ENCODE assay signal across 11 cellular contexts in genomic region chr6:79762370-79762769, GRCh38.
DNase-seq lines count a peak whose midpoint lies in the region; ATAC-seq, FAIRE-seq and TF ChIP-seq lines count a peak whose summit lies in the region.
"Had no signal": no experiment of that assay in that cellular context is flagged by ENCODE, and none has a peak within 500 bp of the region (broad histone marks: within the 10 kb centered on the region; RNA-seq: fewer than 3 reads in every experiment).

No MANE protein-coding gene starts in this region.

- DNase-seq in Caco-2 (peak in 1 of 2 experiments; percentile 7), HT1080 (ENCODE audit: low read depth) (peak; percentile 5), astrocyte of the hippocampus (ENCODE audit: low read depth, low spot score) (peak; percentile 9), HepG2 (ENCODE audit: low spot score) (no peak), AG08396 (ENCODE audit: low spot score) (no peak)
- DNase-seq in activated CD4-positive, alpha-beta T cell treated with anti-CD3 and anti-CD28 coated beads for 1 hour: no peak
- DNase-seq: activated CD4-positive, alpha-beta T cell treated with anti-CD3 and anti-CD28 coated beads, Interleukin-2, amount 50 U/mL, for 1 hour; Karpas-422 had no signal

- no peak for TF ChIP-seq RAD21 in HepG2 (CRISPR knock-in tag; IDR thresholded peaks at IDR 0.05)

- FAIRE-seq in HepG2 (lab: Jason Lieb, UNC): no peak
- FAIRE-seq: frontal cortex had no signal

- no peak for TF ChIP-seq POLR2A in HepG2 (IDR thresholded peaks at IDR 0.05; ENCODE audit: insufficient read depth in 1 of 2, low read depth in 2 of 2, low read length in 2 of 2)

- no peak overlapping the region for H2AFZ ChIP-seq in HepG2 (ENCODE audit: low read length)

- ATAC-seq in HepG2 (peak; percentile 57), GM21786 (IDR thresholded peaks at IDR 0.05; ENCODE audit: unreplicated experiment) (no peak), GM18858 (IDR thresholded peaks at IDR 0.05; ENCODE audit: unreplicated experiment) (no peak)

- H3K27ac ChIP-seq in HepG2 (ENCODE audit: extremely low read length, insufficient read depth, low read length): no peak overlapping the region

- no peak overlapping the region for H3K4me3 Mint-ChIP-seq in Caco-2 (ENCODE audit: unreplicated experiment)

- H3K4me3 ChIP-seq in Caco-2 (ENCODE audit: low read depth, low read length) (no peak overlapping the region), HepG2 (replicated peaks in 1 of 3; ENCODE audit: insufficient read depth in 1 of 3, low read depth in 2 of 3, low read length in 3 of 3) (no peak overlapping the region)

- in situ Hi-C loops in HepG2 (cut with HindIII; ENCODE audit: extremely low pct_ligation_motif_present, low pct_unique_long_range_greater_than_20kb): no loop called here

- H3K36me3 Mint-ChIP-seq in Caco-2 (ENCODE audit: insufficient read depth, unreplicated experiment): no peaks in the 10 kb centered on the region

- H3K36me3 ChIP-seq in Caco-2 (ENCODE audit: control insufficient read depth, insufficient read depth, low read length) (no peaks in the 10 kb centered on the region), HepG2 (replicated peaks in 1 of 2; ENCODE audit: control insufficient read depth in 1 of 2, insufficient read depth in 2 of 2, low read length in 2 of 2) (no peaks in the 10 kb centered on the region)

- H4K20me1 ChIP-seq in HepG2 (ENCODE audit: insufficient read depth, low read length): no peaks in the 10 kb centered on the region

- no peak overlapping the region for H3K4me2 ChIP-seq in HepG2 (ENCODE audit: low read depth, low read length)

- TF ChIP-seq EP300 in HepG2 (IDR thresholded peaks at IDR 0.05; ENCODE audit: low read depth in 2 of 2, low read length in 2 of 2) (no peak), HepG2 (CRISPR knock-in tag; IDR thresholded peaks at IDR 0.05; ENCODE audit: borderline replicate concordance) (no peak)

- H3K9me3 ChIP-seq in Caco-2 (peaks cover 6% of the 10 kb centered on the region; the same call in 1 of the 2 replicates), HepG2 (ENCODE audit: low read length) (no peaks in the 10 kb centered on the region)

- peak; percentile 25 to 49 for TF ChIP-seq CTCF in Caco-2 (IDR thresholded peaks at IDR 0.05; ENCODE audit: insufficient read depth in 1 of 2, low read depth in 1 of 2, low read length in 1 of 2, severe bottlenecking in 1 of 2, unreplicated experiment in 1 of 2)
- TF ChIP-seq CTCF in HepG2 (CRISPR knock-in tag; IDR thresholded peaks at IDR 0.05): peak; percentile 22; the same call in 1 of the 2 replicates

- POLR2A ChIA-PET in Caco-2 (lab: Charles Lee): no interaction called here
- POLR2A ChIA-PET in HepG2 (lab: Yijun Ruan, JAX): no interaction called here

- no peaks in the 10 kb centered on the region for H3K4me1 Mint-ChIP-seq in Caco-2 (ENCODE audit: low read depth, unreplicated experiment)

- 3% methylated on average over 3 of the region's 3 CpGs for WGBS in HepG2 (ENCODE audit: low lambda C conversion rate)

- H3K79me2 ChIP-seq in HepG2 (ENCODE audit: insufficient read depth, low read length): no peaks in the 10 kb centered on the region

- H3K9ac ChIP-seq in HepG2 (ENCODE audit: insufficient read depth, low read depth, low read length): no peak overlapping the region

- BruUV-seq in Caco-2 (replicated peaks; lab: Mats Ljungman, UMichigan) (no TSS peak), HepG2 (replicated peaks; lab: Mats Ljungman, UMichigan) (no TSS peak)

- CTCF ChIA-PET in Caco-2 (lab: Charles Lee) (no interaction called here), HepG2 (lab: Yijun Ruan, JAX; ENCODE audit: low intra/inter-chr PET ratio, low total read pairs) (no interaction called here)

- H3K27me3 Mint-ChIP-seq in Caco-2 (ENCODE audit: insufficient read depth, unreplicated experiment): peaks cover 2% of the 10 kb centered on the region

- no peak overlapping the region for H3K27ac Mint-ChIP-seq in Caco-2 (ENCODE audit: unreplicated experiment)

- intact Hi-C loops in Caco-2 (cut with micrococcal nuclease; ENCODE audit: unreplicated experiment): loop anchor here (1.0 kb wide), 1 partner anchor 106 kb away; no protein-coding TSS in a partner anchor
- intact Hi-C loops in HepG2 (cut with micrococcal nuclease; ENCODE audit: unreplicated experiment): no loop called here

- peaks cover 1% of the 10 kb centered on the region for H3K9me3 Mint-ChIP-seq in Caco-2 (ENCODE audit: unreplicated experiment)

- H3K27me3 ChIP-seq in Caco-2 (replicated peaks; ENCODE audit: control insufficient read depth, insufficient read depth, low read length): no peaks in the 10 kb centered on the region
- no peaks in the 10 kb centered on the region for H3K27me3 ChIP-seq in HepG2 (ENCODE audit: control insufficient read depth in 1 of 2, insufficient read depth in 2 of 2, low read length in 2 of 2)

- H3K4me1 ChIP-seq in Caco-2: no peaks in the 10 kb centered on the region
- H3K4me1 ChIP-seq in HepG2 (ENCODE audit: insufficient read depth, low read length): no peaks in the 10 kb centered on the region

TF ChIP-seq in HepG2, 621 proteins besides CTCF, POLR2A, EP300 and RAD21:
- TF ChIP-seq ZNF552 (CRISPR knock-in tag; IDR thresholded peaks at IDR 0.05; ENCODE audit: borderline replicate concordance) (no peak), GRHL1 (CRISPR knock-in tag; conservative IDR thresholded peaks at IDR 0.05) (no peak), DMAP1 (CRISPR knock-in tag; IDR thresholded peaks at IDR 0.05) (no peak), ATRX (CRISPR knock-in tag; IDR thresholded peaks at IDR 0.05; ENCODE audit: borderline replicate concordance) (no peak), PRDM10 (CRISPR knock-in tag; IDR thresholded peaks at IDR 0.05; ENCODE audit: low read depth) (no peak), ZNF235 (CRISPR knock-in tag; IDR thresholded peaks at IDR 0.05; ENCODE audit: borderline replicate concordance) (no peak)

Comparison
In these comparisons a context has a peak if more than half of its experiments do, and no peak if none do; other contexts are left out.
1. DNase-seq: peak in HT1080 (single experiment) and astrocyte of the hippocampus (single experiment); none in HepG2 (single experiment), AG08396 (single experiment) and activated CD4-positive, alpha-beta T cell treated with anti-CD3 and anti-CD28 coated beads for 1 hour (single experiment).